1 cellular context compared by ENCODE assay signal in genomic region chr1:229273507-229274232, GRCh38.
TF ChIP-seq lines count a peak whose summit lies in the region.

No MANE protein-coding gene starts in this region.

TF ChIP-seq in HepG2, 621 proteins besides CTCF, POLR2A, EP300 and RAD21 (continued from another document and continues in another):
- no peak for TF ChIP-seq CEBPZ (IDR thresholded peaks at IDR 0.05; ENCODE audit: low read length)
- no peak for TF ChIP-seq GABPA (IDR thresholded peaks at IDR 0.05; ENCODE audit: low read depth, low read length)
- peak; percentile 29; the same call in 1 of the 2 replicates for TF ChIP-seq GABPA (CRISPR knock-in tag; IDR thresholded peaks at IDR 0.05; ENCODE audit: low read depth)
- TF ChIP-seq ZBTB26 (CRISPR knock-in tag; IDR thresholded peaks at IDR 0.05; ENCODE audit: borderline replicate concordance), result peak; percentile 16; the same call in 1 of the 2 replicates
- TF ChIP-seq NONO (IDR thresholded peaks at IDR 0.05), result no peak
- TF ChIP-seq NONO (CRISPR knock-in tag; conservative IDR thresholded peaks at IDR 0.05), result no peak; the same call in 1 of the 2 replicates
- TF ChIP-seq ZNF709 (CRISPR knock-in tag; IDR thresholded peaks at IDR 0.05), result no peak
- peak; percentile 74; the same call in 1 of the 2 replicates for TF ChIP-seq ERF (CRISPR knock-in tag; IDR thresholded peaks at IDR 0.05)
- TF ChIP-seq RFXAP (CRISPR knock-in tag; IDR thresholded peaks at IDR 0.05; ENCODE audit: borderline replicate concordance), result no peak
- TF ChIP-seq ZNF572 (CRISPR knock-in tag; IDR thresholded peaks at IDR 0.05), result no peak
- TF ChIP-seq SRF (IDR thresholded peaks at IDR 0.05; ENCODE audit: low read depth, low read length), result no peak
- TF ChIP-seq ZNF674 (CRISPR knock-in tag; IDR thresholded peaks at IDR 0.05; ENCODE audit: low read depth), result no peak
- no peak for TF ChIP-seq DBP (CRISPR knock-in tag; IDR thresholded peaks at IDR 0.05; ENCODE audit: not compliant biosample characterization)
- no peak for TF ChIP-seq ZNF136 (CRISPR knock-in tag; IDR thresholded peaks at IDR 0.05; ENCODE audit: low read depth)
- TF ChIP-seq PREB (CRISPR knock-in tag; IDR thresholded peaks at IDR 0.05), result no peak
- TF ChIP-seq THAP9 (CRISPR knock-in tag; IDR thresholded peaks at IDR 0.05; ENCODE audit: borderline replicate concordance), result no peak
- no peak for TF ChIP-seq ZNF333 (CRISPR knock-in tag; IDR thresholded peaks at IDR 0.05; ENCODE audit: borderline replicate concordance)
- TF ChIP-seq HOXA3 (CRISPR knock-in tag; IDR thresholded peaks at IDR 0.05), result peak; percentile 78
- TF ChIP-seq DNMT3B (CRISPR knock-in tag; conservative IDR thresholded peaks at IDR 0.05), result no peak
- TF ChIP-seq ZBTB14 (CRISPR knock-in tag; IDR thresholded peaks at IDR 0.05), result no peak
- no peak for TF ChIP-seq MTERF4 (CRISPR knock-in tag; IDR thresholded peaks at IDR 0.05)
- no peak for TF ChIP-seq GMEB2 (CRISPR knock-in tag; IDR thresholded peaks at IDR 0.05; ENCODE audit: low read depth)
- TF ChIP-seq ZNF10 (CRISPR knock-in tag; IDR thresholded peaks at IDR 0.05; ENCODE audit: borderline replicate concordance, low read depth), result no peak
- TF ChIP-seq ZNF354B (CRISPR knock-in tag; IDR thresholded peaks at IDR 0.05), result no peak
- no peak for TF ChIP-seq ZSCAN22 (CRISPR knock-in tag; IDR thresholded peaks at IDR 0.05)
- no peak for TF ChIP-seq PHF20 (CRISPR knock-in tag; IDR thresholded peaks at IDR 0.05)
- peak; percentile 86; the same call in 1 of the 2 replicates for TF ChIP-seq ZNF292 (CRISPR knock-in tag; IDR thresholded peaks at IDR 0.05; ENCODE audit: borderline replicate concordance, low read depth)
- TF ChIP-seq ZNF816 (CRISPR knock-in tag; IDR thresholded peaks at IDR 0.05; ENCODE audit: borderline replicate concordance), result no peak
- no peak for TF ChIP-seq ZNF761 (CRISPR knock-in tag; conservative IDR thresholded peaks at IDR 0.05)
- no peak for TF ChIP-seq RNF219 (CRISPR knock-in tag; IDR thresholded peaks at IDR 0.05)
- TF ChIP-seq ZNF576 (CRISPR knock-in tag; IDR thresholded peaks at IDR 0.05), result no peak
- TF ChIP-seq KDM1A (CRISPR knock-in tag; IDR thresholded peaks at IDR 0.05), result peak; percentile 86
- TF ChIP-seq JUNB (CRISPR knock-in tag; IDR thresholded peaks at IDR 0.05; ENCODE audit: borderline replicate concordance), result no peak
- peak; percentile 80 for TF ChIP-seq ZGPAT (CRISPR knock-in tag; IDR thresholded peaks at IDR 0.05)
- TF ChIP-seq MYPOP (CRISPR knock-in tag; IDR thresholded peaks at IDR 0.05), result 0 out of 2 replicates have a peak, but pooled peaks have one; percentile 25
- TF ChIP-seq NFE2 (CRISPR knock-in tag; IDR thresholded peaks at IDR 0.05), result no peak
- TF ChIP-seq KDM2A (CRISPR knock-in tag; IDR thresholded peaks at IDR 0.05; ENCODE audit: borderline replicate concordance, low read depth), result no peak
- peak; percentile 78; the same call in 1 of the 2 replicates for TF ChIP-seq TARDBP (CRISPR knock-in tag; IDR thresholded peaks at IDR 0.05)
- TF ChIP-seq ZNF652 (CRISPR knock-in tag; IDR thresholded peaks at IDR 0.05; ENCODE audit: borderline replicate concordance, low read depth), result no peak
- no peak for TF ChIP-seq ZNF547 (CRISPR knock-in tag; IDR thresholded peaks at IDR 0.05)
- TF ChIP-seq ZNF777 (CRISPR knock-in tag; IDR thresholded peaks at IDR 0.05), result no peak
- no peak for TF ChIP-seq RORA (CRISPR knock-in tag; IDR thresholded peaks at IDR 0.05)
- no peak for TF ChIP-seq ZNF207 (IDR thresholded peaks at IDR 0.05; ENCODE audit: borderline replicate concordance)
